In genomic region chr14:101224356-101225115, GRCh38 we compare ENCODE assay signal across 21 cellular contexts.
A peak's percentile ranks its signal among the peaks of the same experiment; 100 is the strongest.
DNase-seq lines count a peak whose midpoint lies in the region; ATAC-seq and TF ChIP-seq lines count a peak whose summit lies in the region.
"Had no signal": no experiment of that assay in that cellular context is flagged by ENCODE, and none has a peak within 500 bp of the region (broad histone marks: within the 10 kb centered on the region; RNA-seq: fewer than 3 reads in every experiment).

No MANE protein-coding gene starts in this region.

- POLR2A ChIA-PET in activated CD4-positive, alpha-beta T cell treated with anti-CD3 and anti-CD28 coated beads, Interleukin-2, amount 10 ng/mL, durations not matched to agents 7 days and 5 days (lab: Charles Lee): no interaction called here
- POLR2A ChIA-PET in PC-3 (lab: Charles Lee; ENCODE audit: unreplicated experiment): no interaction called here

- H3K9ac ChIP-seq in neural progenitor cell (no peak overlapping the region), PC-3 (ENCODE audit: low read length) (no peak overlapping the region)
- H3K9ac ChIP-seq: GM23248 had no signal

- H4K20me1 ChIP-seq in GM23338 (replicated peaks; ENCODE audit: insufficient read depth) (no peaks in the 10 kb centered on the region), neural progenitor cell (ENCODE audit: low read depth) (no peaks in the 10 kb centered on the region), PC-3 (ENCODE audit: low read length) (no peaks in the 10 kb centered on the region)

- no peak overlapping the region for H3K4me2 ChIP-seq in GM23338
- H3K4me2 ChIP-seq in neural progenitor cell: no peak overlapping the region
- no peak overlapping the region for H3K4me2 ChIP-seq in PC-3 (ENCODE audit: low read length)

- TF ChIP-seq CTCF in GM23338 (conservative IDR thresholded peaks at IDR 0.05; ENCODE audit: low read depth in 2 of 2) (peak in 1 of 2 experiments; percentile 40; a peak in 2 of 4 replicates), brain (conservative IDR thresholded peaks at IDR 0.05) (no peak), neural progenitor cell (IDR thresholded peaks at IDR 0.05) (no peak), PC-3 (conservative IDR thresholded peaks at IDR 0.05; ENCODE audit: low read depth, low read length) (no peak)

- H3K27ac Mint-ChIP-seq in GM23338: no peak overlapping the region
- peak overlapping the region; percentile 36 to 95 (median 82) for H3K27ac Mint-ChIP-seq in brain
- H3K27ac Mint-ChIP-seq in neural progenitor cell: peak overlapping the region; percentile 97
- no peak overlapping the region for H3K27ac Mint-ChIP-seq in activated CD4-positive, alpha-beta T cell treated with anti-CD3 and anti-CD28 coated beads, Interleukin-2, amount 10 ng/mL, durations not matched to agents 7 days and 5 days
- H3K27ac Mint-ChIP-seq in activated T-helper 2 cell treated with anti-CD3 and anti-CD28 coated beads, Interferon-gamma antibody, Interleukin-2, Interleukin-4, amounts not matched to agents 10 μg/mL and 5 μg/mL and 100 μg/mL, durations not matched to agents 14 hours and 24 hours and 36 hours: no peak overlapping the region
- H3K27ac Mint-ChIP-seq: IgD-negative memory B cell had no signal

- no peaks in the 10 kb centered on the region for H3K27me3 ChIP-seq in GM23338 (ENCODE audit: insufficient read depth)
- no peaks in the 10 kb centered on the region for H3K27me3 ChIP-seq in neural progenitor cell
- no peaks in the 10 kb centered on the region for H3K27me3 ChIP-seq in PC-3 (ENCODE audit: low read length)
- H3K27me3 ChIP-seq: cardiac muscle cell, Peyer's patch had no signal

- peaks cover 17% of the 10 kb centered on the region for H3K27me3 Mint-ChIP-seq in GM23338 (ENCODE audit: insufficient read depth, low read depth, poor library complexity)
- H3K27me3 Mint-ChIP-seq in brain: peaks cover 3% of the 10 kb centered on the region
- H3K27me3 Mint-ChIP-seq in neural progenitor cell (ENCODE audit: insufficient read depth, low read depth): peaks cover 10% of the 10 kb centered on the region
- no peaks in the 10 kb centered on the region for H3K27me3 Mint-ChIP-seq in activated CD4-positive, alpha-beta T cell treated with anti-CD3 and anti-CD28 coated beads, Interleukin-2, amount 10 ng/mL, durations not matched to agents 7 days and 5 days
- H3K27me3 Mint-ChIP-seq in activated T-helper 2 cell treated with anti-CD3 and anti-CD28 coated beads, Interferon-gamma antibody, Interleukin-2, Interleukin-4, amounts not matched to agents 10 μg/mL and 5 μg/mL and 100 μg/mL, durations not matched to agents 14 hours and 24 hours and 36 hours (ENCODE audit: low read depth): no peaks in the 10 kb centered on the region

- H3K27ac ChIP-seq in GM23338 (ENCODE audit: low read depth) (no peak overlapping the region), neural progenitor cell (no peak overlapping the region), PC-3 (ENCODE audit: low read length) (no peak overlapping the region)
- H3K27ac ChIP-seq: cardiac muscle cell, GM23248, Peyer's patch, stomach had no signal

- no peak overlapping the region for H3K4me3 Mint-ChIP-seq in GM23338
- peak overlapping the region in 1 of 5 experiments; percentile 48 for H3K4me3 Mint-ChIP-seq in brain
- peak overlapping the region; percentile 62 for H3K4me3 Mint-ChIP-seq in neural progenitor cell
- H3K4me3 Mint-ChIP-seq in activated CD4-positive, alpha-beta T cell treated with anti-CD3 and anti-CD28 coated beads, Interleukin-2, amount 10 ng/mL, durations not matched to agents 7 days and 5 days: no peak overlapping the region
- H3K4me3 Mint-ChIP-seq in activated T-helper 2 cell treated with anti-CD3 and anti-CD28 coated beads, Interferon-gamma antibody, Interleukin-2, Interleukin-4, amounts not matched to agents 10 μg/mL and 5 μg/mL and 100 μg/mL, durations not matched to agents 14 hours and 24 hours and 36 hours (ENCODE audit: low read depth): no peak overlapping the region
- H3K4me3 Mint-ChIP-seq: IgD-negative memory B cell had no signal

- H3K4me3 ChIP-seq in GM23338 (no peak overlapping the region), neural progenitor cell (no peak overlapping the region), PC-3 (ENCODE audit: low read length) (no peak overlapping the region)
- H3K4me3 ChIP-seq: cardiac muscle cell, GM23248, Peyer's patch, stomach had no signal

- H3K9me3 ChIP-seq in neural progenitor cell (ENCODE audit: low read depth) (no peaks in the 10 kb centered on the region), PC-3 (ENCODE audit: low read length) (no peaks in the 10 kb centered on the region)
- H3K9me3 ChIP-seq: Peyer's patch, stomach had no signal

- CTCF ChIA-PET in activated CD4-positive, alpha-beta T cell treated with anti-CD3 and anti-CD28 coated beads, Interleukin-2, amount 10 ng/mL, durations not matched to agents 7 days and 5 days (lab: Charles Lee): interaction anchor here (0.5 kb wide), 1 partner anchor 388 kb away, joined by 3 read pairs; no protein-coding TSS in a partner anchor
- CTCF ChIA-PET in PC-3 (lab: Charles Lee): interaction anchor here (0.5 kb wide), 1 partner anchor 374 kb away, joined by 4 read pairs; no protein-coding TSS in a partner anchor

- no peaks in the 10 kb centered on the region for H3K79me2 ChIP-seq in GM23338 (replicated peaks; ENCODE audit: insufficient read depth)
- H3K79me2 ChIP-seq in neural progenitor cell (ENCODE audit: low read depth): no peaks in the 10 kb centered on the region
- H3K79me2 ChIP-seq in PC-3 (ENCODE audit: low read length): no peaks in the 10 kb centered on the region

- BruUV-seq in PC-3 (replicated peaks; lab: Mats Ljungman, UMichigan): no TSS peak

- no peak overlapping the region for H2AFZ ChIP-seq in GM23338
- no peak overlapping the region for H2AFZ ChIP-seq in neural progenitor cell (replicated peaks)
- H2AFZ ChIP-seq in PC-3 (ENCODE audit: low read length): no peak overlapping the region
- H2AFZ ChIP-seq: GM23248 had no signal

- H3K9me2 ChIP-seq in GM23338 (ENCODE audit: insufficient read depth) (no peaks in the 10 kb centered on the region), PC-3 (replicated peaks; ENCODE audit: low read length) (no peaks in the 10 kb centered on the region)

- intact Hi-C loops in activated T-helper 2 cell treated with anti-CD3 and anti-CD28 coated beads, Interferon-gamma antibody, Interleukin-2, Interleukin-4, amounts not matched to agents 10 μg/mL and 5 μg/mL and 100 μg/mL, durations not matched to agents 14 hours and 24 hours and 36 hours (cut with micrococcal nuclease): no loop called here
- intact Hi-C loops in PC-3 (cut with micrococcal nuclease): no loop called here

- DNase-seq in Ammon's horn (ENCODE audit: low spot score) (peak; percentile 1), GM23338 (ENCODE audit: low spot score) (peak; percentile 13), neural progenitor cell (ENCODE audit: low spot score) (peak; percentile 59), PC-3 (no peak)
- DNase-seq in activated effector memory CD4-positive, alpha-beta T cell treated with anti-CD3 and anti-CD28 coated beads, Interleukin-2, amount 50 U/mL, for 16 hours: no peak
- DNase-seq in activated CD4-positive, alpha-beta T cell treated with anti-CD3 and anti-CD28 coated beads, Interleukin-2, amount 10 ng/mL, durations not matched to agents 7 days and 5 days: no peak
- DNase-seq in activated T-helper 2 cell treated with anti-CD3 and anti-CD28 coated beads, Interferon-gamma antibody, Interleukin-2, Interleukin-4, amounts not matched to agents 10 μg/mL and 5 μg/mL and 100 μg/mL, durations not matched to agents 14 hours and 24 hours and 36 hours (ENCODE audit: low spot score): no peak
- DNase-seq: activated CD4-positive, alpha-beta T cell treated with anti-CD3 and anti-CD28 coated beads, Interleukin-2, amount 50 U/mL, for 4 hours; effector CD8-positive, alpha-beta T cell; GM23248; hippocampal formation; midbrain; NCI-H2029 treated with DMSO at 0.1 percent for 48 hours; NCI-H526 treated with DMSO at 0.1 percent for 48 hours; Peyer's patch; stimulated activated CD4-positive, alpha-beta T cell treated with anti-CD3 and anti-CD28 coated beads, Interleukin-1b, Interleukin-23, amount 100 ng/mL, for 48 hours; stomach; SW 1271 had no signal

- H3K36me3 ChIP-seq in GM23338 (ENCODE audit: insufficient read depth) (no peaks in the 10 kb centered on the region), neural progenitor cell (no peaks in the 10 kb centered on the region), PC-3 (ENCODE audit: low read depth, low read length) (no peaks in the 10 kb centered on the region)
- H3K36me3 ChIP-seq: cardiac muscle cell, Peyer's patch, stomach had no signal

- H3K4me1 Mint-ChIP-seq in GM23338 (peaks cover 23% of the 10 kb centered on the region), brain (peaks cover 81% of the 10 kb centered on the region), neural progenitor cell (peaks cover 63% of the 10 kb centered on the region)
- H3K4me1 Mint-ChIP-seq in activated CD4-positive, alpha-beta T cell treated with anti-CD3 and anti-CD28 coated beads, Interleukin-2, amount 10 ng/mL, durations not matched to agents 7 days and 5 days: no peaks in the 10 kb centered on the region
- H3K4me1 Mint-ChIP-seq in activated T-helper 2 cell treated with anti-CD3 and anti-CD28 coated beads, Interferon-gamma antibody, Interleukin-2, Interleukin-4, amounts not matched to agents 10 μg/mL and 5 μg/mL and 100 μg/mL, durations not matched to agents 14 hours and 24 hours and 36 hours (ENCODE audit: low read depth): peaks cover 4% of the 10 kb centered on the region
- H3K4me1 Mint-ChIP-seq: IgD-negative memory B cell had no signal

- H3F3A ChIP-seq in GM23338 (replicated peaks; ENCODE audit: low read depth) (no peaks in the 10 kb centered on the region; the same call in 1 of the 2 replicates), neural progenitor cell (ENCODE audit: low read depth) (peaks cover 28% of the 10 kb centered on the region), PC-3 (ENCODE audit: low read length, unreplicated experiment) (no peaks in the 10 kb centered on the region)

- peaks cover 14% of the 10 kb centered on the region for H3K4me1 ChIP-seq in GM23338 (ENCODE audit: insufficient read depth)
- peaks cover 35% of the 10 kb centered on the region for H3K4me1 ChIP-seq in neural progenitor cell
- no peaks in the 10 kb centered on the region for H3K4me1 ChIP-seq in PC-3 (ENCODE audit: insufficient read depth, low read length)
- H3K4me1 ChIP-seq: Peyer's patch, stomach had no signal

- ATAC-seq in GM23338: no peak
- no peak for ATAC-seq in PC-3

- H3K9me3 Mint-ChIP-seq in GM23338: peaks cover 3% of the 10 kb centered on the region; the same call in 1 of the 3 replicates
- H3K9me3 Mint-ChIP-seq in brain: peaks cover 0 to 7% (median 0%) of the 10 kb centered on the region in 5 experiments
- peaks cover 8% of the 10 kb centered on the region for H3K9me3 Mint-ChIP-seq in neural progenitor cell
- H3K9me3 Mint-ChIP-seq in activated CD4-positive, alpha-beta T cell treated with anti-CD3 and anti-CD28 coated beads, Interleukin-2, amount 10 ng/mL, durations not matched to agents 7 days and 5 days: no peaks in the 10 kb centered on the region
- no peaks in the 10 kb centered on the region for H3K9me3 Mint-ChIP-seq in activated T-helper 2 cell treated with anti-CD3 and anti-CD28 coated beads, Interferon-gamma antibody, Interleukin-2, Interleukin-4, amounts not matched to agents 10 μg/mL and 5 μg/mL and 100 μg/mL, durations not matched to agents 14 hours and 24 hours and 36 hours

- H3K36me3 Mint-ChIP-seq in GM23338 (ENCODE audit: low read depth) (no peaks in the 10 kb centered on the region; the same call in 2 of the 3 replicates), brain (no peaks in the 10 kb centered on the region), neural progenitor cell (no peaks in the 10 kb centered on the region)
- no peaks in the 10 kb centered on the region for H3K36me3 Mint-ChIP-seq in activated CD4-positive, alpha-beta T cell treated with anti-CD3 and anti-CD28 coated beads, Interleukin-2, amount 10 ng/mL, durations not matched to agents 7 days and 5 days (ENCODE audit: low read depth)
- H3K36me3 Mint-ChIP-seq in activated T-helper 2 cell treated with anti-CD3 and anti-CD28 coated beads, Interferon-gamma antibody, Interleukin-2, Interleukin-4, amounts not matched to agents 10 μg/mL and 5 μg/mL and 100 μg/mL, durations not matched to agents 14 hours and 24 hours and 36 hours (ENCODE audit: low read depth): no peaks in the 10 kb centered on the region
- H3K36me3 Mint-ChIP-seq: IgD-negative memory B cell had no signal

Comparison
In these comparisons a context has a peak if more than half of its experiments do, and no peak if none do; other contexts are left out.
1. DNase-seq: peak in Ammon's horn (single experiment), GM23338 (single experiment) and neural progenitor cell (single experiment); none in activated effector memory CD4-positive, alpha-beta T cell treated with anti-CD3 and anti-CD28 coated beads, Interleukin-2, amount 50 U/mL, for 16 hours (single experiment), activated CD4-positive, alpha-beta T cell treated with anti-CD3 and anti-CD28 coated beads, Interleukin-2, amount 10 ng/mL, durations not matched to agents 7 days and 5 days (single experiment), activated T-helper 2 cell treated with anti-CD3 and anti-CD28 coated beads, Interferon-gamma antibody, Interleukin-2, Interleukin-4, amounts not matched to agents 10 μg/mL and 5 μg/mL and 100 μg/mL, durations not matched to agents 14 hours and 24 hours and 36 hours (single experiment) and PC-3 (single experiment).
2. H3K27ac Mint-ChIP-seq: peak in brain (5 of 5) and neural progenitor cell (single experiment); none in GM23338 (single experiment), activated CD4-positive, alpha-beta T cell treated with anti-CD3 and anti-CD28 coated beads, Interleukin-2, amount 10 ng/mL, durations not matched to agents 7 days and 5 days (single experiment) and activated T-helper 2 cell treated with anti-CD3 and anti-CD28 coated beads, Interferon-gamma antibody, Interleukin-2, Interleukin-4, amounts not matched to agents 10 μg/mL and 5 μg/mL and 100 μg/mL, durations not matched to agents 14 hours and 24 hours and 36 hours (single experiment).